13 cellular contexts compared by ENCODE assay signal in genomic region chr5:1931590-1932138, GRCh38. TPM values are rescaled to one million over a fixed set of nuclear protein-coding genes. Genes with fewer than 3 reads are reported as not detected.
DNase-seq lines count a peak whose midpoint lies in the region; ATAC-seq, FAIRE-seq and TF ChIP-seq lines count a peak whose summit lies in the region.
"Had no signal": no experiment of that assay in that cellular context is flagged by ENCODE, and none has a peak within 500 bp of the region (broad histone marks: within the 10 kb centered on the region; RNA-seq: fewer than 3 reads in every experiment).

No MANE protein-coding gene starts in this region.

- WGBS in esophagus, 2 donors, result 5% methylated on average over 30 of the region's 30 CpGs
- 6% methylated on average over 23 to 30 of the region's 30 CpGs for WGBS in lung, 2 donors
- WGBS in stomach, 5 donors, result 5 to 13% (median 6%) methylated on average over 10 to 30 of the region's 30 CpGs

- H3K36me3 ChIP-seq in esophagus (ENCODE audit: control insufficient read depth in 2 of 2, insufficient read depth in 2 of 2, low read length in 1 of 2) (peaks cover 0 to 6% of the 10 kb centered on the region in 2 donors), lung (ENCODE audit: control insufficient read depth in 2 of 2, insufficient read depth in 2 of 2, low read length in 2 of 2) (no peaks in the 10 kb centered on the region), stomach (peaks cover 0 to 16% (median 0%) of the 10 kb centered on the region in 4 donors)
- H3K36me3 ChIP-seq: adrenal gland had no signal

- no peak for FAIRE-seq in D721Med (lab: Jason Lieb, UNC)
- FAIRE-seq: RCC 7860 had no signal

- no peak overlapping the region for H3K27ac Mint-ChIP-seq in activated CD4-positive, alpha-beta T cell treated with anti-CD3 and anti-CD28 coated beads, Interleukin-2, amount 10 ng/mL, durations not matched to agents 7 days and 5 days

- H3K27me3 Mint-ChIP-seq in activated CD4-positive, alpha-beta T cell treated with anti-CD3 and anti-CD28 coated beads, Interleukin-2, amount 10 ng/mL, durations not matched to agents 7 days and 5 days, result peaks cover 24% of the 10 kb centered on the region

- H3K27ac ChIP-seq in esophagus (ENCODE audit: low read depth in 2 of 2, low read length in 1 of 2), result peak overlapping the region; percentile 71 to 79
- peak overlapping the region in 1 of 2 donors; percentile 71 for H3K27ac ChIP-seq in lung (ENCODE audit: low read depth in 1 of 2, low read length in 1 of 2)
- peak overlapping the region; percentile 46 to 75 (median 63) for H3K27ac ChIP-seq in stomach

- intact Hi-C loops in stomach (cut with DNase I; ENCODE audit: low total_unique reads), result no loop called here

- no peaks in the 10 kb centered on the region for H3K4me1 Mint-ChIP-seq in activated CD4-positive, alpha-beta T cell treated with anti-CD3 and anti-CD28 coated beads, Interleukin-2, amount 10 ng/mL, durations not matched to agents 7 days and 5 days

- H3K9me3 ChIP-seq in esophagus (ENCODE audit: control insufficient read depth in 2 of 2, insufficient read depth in 1 of 2, low read depth in 1 of 2, low read length in 1 of 2), result peaks cover 0 to 5% of the 10 kb centered on the region in 2 donors
- H3K9me3 ChIP-seq in lung (ENCODE audit: control insufficient read depth in 2 of 2, insufficient read depth in 1 of 2, low read length in 1 of 2), result peaks cover 0 to 18% of the 10 kb centered on the region in 2 donors
- no peaks in the 10 kb centered on the region for H3K9me3 ChIP-seq in stomach
- H3K9me3 ChIP-seq: adrenal gland had no signal

- in situ Hi-C loops in KBM-7 (cut with MboI; ENCODE audit: low pct_unique_long_range_greater_than_20kb, low sequenced_read_pairs), result no loop called here

- no peak for TF ChIP-seq CTCF in lung (IDR thresholded peaks at IDR 0.05; ENCODE audit: control extremely low read depth, extremely low read depth)
- TF ChIP-seq CTCF in stomach (IDR thresholded peaks at IDR 0.05), result no peak
- no peak for TF ChIP-seq CTCF in D721Med (IDR thresholded peaks at IDR 0.05; ENCODE audit: insufficient read depth, missing control alignments)

- no peaks in the 10 kb centered on the region for H3K36me3 Mint-ChIP-seq in activated CD4-positive, alpha-beta T cell treated with anti-CD3 and anti-CD28 coated beads, Interleukin-2, amount 10 ng/mL, durations not matched to agents 7 days and 5 days (ENCODE audit: low read depth)

- H3K4me3 Mint-ChIP-seq in activated CD4-positive, alpha-beta T cell treated with anti-CD3 and anti-CD28 coated beads, Interleukin-2, amount 10 ng/mL, durations not matched to agents 7 days and 5 days, result no peak overlapping the region

- no peak for TF ChIP-seq EP300 in stomach (IDR thresholded peaks at IDR 0.05)

- peak overlapping the region; percentile 37 to 71 for H3K4me3 ChIP-seq in esophagus (ENCODE audit: low read depth in 1 of 2, low read length in 2 of 2)
- peak overlapping the region; percentile 26 for H3K4me3 ChIP-seq in lung
- H3K4me3 ChIP-seq in stomach, result peak overlapping the region; percentile 47 to 51 (median 50)

- no peaks in the 10 kb centered on the region for H3K9me3 Mint-ChIP-seq in activated CD4-positive, alpha-beta T cell treated with anti-CD3 and anti-CD28 coated beads, Interleukin-2, amount 10 ng/mL, durations not matched to agents 7 days and 5 days

- POLR2A ChIA-PET in activated CD4-positive, alpha-beta T cell treated with anti-CD3 and anti-CD28 coated beads, Interleukin-2, amount 10 ng/mL, durations not matched to agents 7 days and 5 days (lab: Charles Lee), result no interaction called here

- H3K27me3 ChIP-seq in esophagus (ENCODE audit: control insufficient read depth in 1 of 2, insufficient read depth in 2 of 2, low read length in 2 of 2), result peaks cover 0 to 3% of the 10 kb centered on the region in 2 donors
- peaks cover 7% of the 10 kb centered on the region for H3K27me3 ChIP-seq in lung (ENCODE audit: control insufficient read depth, insufficient read depth)
- peaks cover 0 to 41% (median 25%) of the 10 kb centered on the region in 3 donors for H3K27me3 ChIP-seq in stomach

- ATAC-seq in lung (ENCODE audit: insufficient read depth, low FRiP score) (peak; percentile 27), GM21367 (IDR thresholded peaks at IDR 0.05; ENCODE audit: unreplicated experiment) (no peak)

- CTCF ChIA-PET in activated CD4-positive, alpha-beta T cell treated with anti-CD3 and anti-CD28 coated beads, Interleukin-2, amount 10 ng/mL, durations not matched to agents 7 days and 5 days (lab: Charles Lee), result no interaction called here

- H3K4me1 ChIP-seq in esophagus (ENCODE audit: control insufficient read depth in 2 of 2, insufficient read depth in 2 of 2, low read length in 1 of 2), result peaks cover 4 to 21% of the 10 kb centered on the region in 2 donors
- peaks cover 0 to 5% of the 10 kb centered on the region in 2 donors for H3K4me1 ChIP-seq in lung (ENCODE audit: control insufficient read depth in 2 of 2, insufficient read depth in 2 of 2, low read length in 2 of 2)
- peaks cover 4 to 22% (median 12%) of the 10 kb centered on the region in 4 donors for H3K4me1 ChIP-seq in stomach
- H3K4me1 ChIP-seq: adrenal gland had no signal

- no peak for TF ChIP-seq POLR2A in stomach (IDR thresholded peaks at IDR 0.05)

- peak; percentile 2 for DNase-seq in KBM-7
- no peak for DNase-seq in lung (ENCODE audit: low spot score)
- DNase-seq in stomach, result peak; percentile 39
- DNase-seq in activated CD4-positive, alpha-beta T cell treated with anti-CD3 and anti-CD28 coated beads, Interleukin-2, amount 10 ng/mL, durations not matched to agents 7 days and 5 days, result no peak
- no peak for DNase-seq in GM03348 (ENCODE audit: low spot score)
- DNase-seq in D721Med (ENCODE audit: insufficient read length, low spot score), result no peak
- DNase-seq: DMS53; stimulated activated CD4-positive, alpha-beta T cell treated with anti-CD3 and anti-CD28 coated beads, Interleukin-2, amount 100 ng/mL, for 48 hours had no signal

RNA-seq across cellular contexts. Expression of gene IRX4, which starts 48.9 kb away (rescaled TPM):
- polyA plus RNA-seq in esophagus (10 to 100 TPM in 1 of 2 donors, 1 to 10 TPM in 1; 9.3 to 15.6 TPM), lung (under 1 TPM in 1 of 2 donors, not detected in 1; 0.02 TPM), stomach (10 to 100 TPM in 1 of 3 donors, not detected in 2; 14.8 TPM)
- total RNA-seq in lung (not detected), stomach (not detected)
- total RNA-seq in activated CD4-positive, alpha-beta T cell treated with anti-CD3 and anti-CD28 coated beads, Interleukin-2, amount 10 ng/mL, durations not matched to agents 7 days and 5 days, result not detected
- total RNA-seq: adrenal gland, M059J had no signal

Comparison
In these comparisons a context has a peak if more than half of its experiments do, and no peak if none do; other contexts are left out.
1. DNase-seq: peak in KBM-7 (single experiment) and stomach (single experiment); none in lung (single experiment), activated CD4-positive, alpha-beta T cell treated with anti-CD3 and anti-CD28 coated beads, Interleukin-2, amount 10 ng/mL, durations not matched to agents 7 days and 5 days (single experiment), GM03348 (single experiment) and D721Med (single experiment).
2. Peak in every context shown above with its lines, with median percentiles within 50 percentile points of each other: H3K4me3 ChIP-seq.